Comparison of ENCODE assay signal across 8 cellular contexts in the genomic region with DNA sequence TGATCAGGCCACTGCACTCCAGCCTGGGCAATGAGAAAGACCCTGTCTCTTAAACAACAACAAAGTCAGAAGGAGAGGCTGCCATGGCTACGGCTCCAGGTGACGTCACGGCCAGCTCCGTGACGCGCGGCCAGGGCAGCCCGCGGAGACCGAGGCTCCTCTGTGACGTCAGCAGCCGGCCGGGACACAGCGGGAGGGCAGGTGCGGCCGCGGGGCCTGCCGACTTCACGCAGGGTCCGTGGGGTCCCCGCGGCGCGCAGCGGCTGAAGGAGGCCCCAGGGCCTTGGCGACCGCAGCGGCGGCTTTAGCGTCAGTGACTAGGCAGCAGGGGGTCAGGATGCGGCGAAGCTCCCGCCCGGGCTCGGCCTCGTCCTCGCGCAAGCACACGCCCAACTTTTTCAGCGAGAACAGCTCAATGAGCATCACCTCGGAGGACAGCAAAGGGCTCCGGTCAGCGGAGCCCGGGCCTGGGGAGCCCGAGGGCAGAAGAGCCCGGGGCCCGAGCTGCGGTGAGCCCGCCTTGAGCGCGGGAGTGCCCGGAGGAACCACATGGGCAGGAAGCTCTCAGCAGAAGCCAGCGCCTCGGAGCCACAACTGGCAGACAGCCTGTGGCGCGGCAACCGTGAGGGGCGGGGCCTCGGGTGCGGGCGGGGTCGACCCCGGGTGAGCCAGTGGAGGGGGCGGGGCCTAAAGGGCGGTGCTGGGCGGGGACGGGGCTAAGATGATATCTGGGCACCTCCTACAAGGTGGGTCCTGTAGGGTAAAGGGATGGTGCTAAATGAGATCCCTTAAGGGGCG. TPM values are rescaled to one million over a fixed set of nuclear protein-coding genes. Genes with fewer than 3 reads are reported as not detected.
DNase-seq lines count a peak whose midpoint lies in the region; ATAC-seq, FAIRE-seq and TF ChIP-seq lines count a peak whose summit lies in the region.

Gene SPAG4, plus strand, starts transcription at position 163 of the 798 bp plus-strand sequence. Its CDS starts 175 bp downstream, at position 338.

- peak; percentile 63 for ATAC-seq in GM21619 (IDR thresholded peaks at IDR 0.05; ENCODE audit: unreplicated experiment)
- peak; percentile 84 for ATAC-seq in activated T-helper 17 cell treated with anti-CD3 and anti-CD28 coated beads, Interleukin-2, amount 50 U/mL, for 72 hours (replicated peaks)

- H3K4me3 Mint-ChIP-seq in activated T-helper 17 cell treated with anti-CD3 and anti-CD28 coated beads, Interleukin-2, amount 50 U/mL, for 72 hours = peak within 1 kb of the TSS; percentile 90
- H3K4me3 Mint-ChIP-seq in nephron = peak within 1 kb of the TSS; percentile 85 to 87 (median 87)

- H3K9me3 Mint-ChIP-seq in activated T-helper 17 cell treated with anti-CD3 and anti-CD28 coated beads, Interleukin-2, amount 50 U/mL, for 72 hours = no peaks in the 10 kb centered on the region
- no peaks in the 10 kb centered on the region for H3K9me3 Mint-ChIP-seq in nephron

- H3K4me3 ChIP-seq in fibroblast of mammary gland (ENCODE audit: control insufficient read depth, low read depth, low read length) = peak within 1 kb of the TSS; percentile 59

- H3K27me3 Mint-ChIP-seq in activated T-helper 17 cell treated with anti-CD3 and anti-CD28 coated beads, Interleukin-2, amount 50 U/mL, for 72 hours = no peaks in the 10 kb centered on the region
- peaks cover 42% of the 10 kb centered on the region for H3K27me3 Mint-ChIP-seq in nephron (ENCODE audit: low read depth)

- peaks cover 18% of the 10 kb centered on the region for H3K4me1 Mint-ChIP-seq in activated T-helper 17 cell treated with anti-CD3 and anti-CD28 coated beads, Interleukin-2, amount 50 U/mL, for 72 hours
- peaks cover 18% of the 10 kb centered on the region for H3K4me1 Mint-ChIP-seq in nephron

- peak within 1 kb of the TSS; percentile 90 for H3K27ac Mint-ChIP-seq in activated T-helper 17 cell treated with anti-CD3 and anti-CD28 coated beads, Interleukin-2, amount 50 U/mL, for 72 hours
- peak within 1 kb of the TSS; percentile 28 to 89 (median 75) for H3K27ac Mint-ChIP-seq in nephron

- FAIRE-seq in RCC 7860 (lab: Jason Lieb, UNC) = no peak

- DNase-seq in DMS 273 treated with DMSO at 0.1 percent for 48 hours (lab: John Stamatoyannopoulos, UW) = peak; percentile 97
- DNase-seq in KG1 (lab: John Stamatoyannopoulos, UW) = peak; percentile 94
- DNase-seq in RCC 7860 (ENCODE audit: low spot score) = peak; percentile 100
- DNase-seq in fibroblast of mammary gland (ENCODE audit: low read depth) = peak; percentile 76
- DNase-seq in stimulated activated naive CD4-positive, alpha-beta T cell treated with Interleukin-2 at 50 U/mL for 16 hours (lab: John Stamatoyannopoulos, UW) = peak; percentile 100

- H3K36me3 Mint-ChIP-seq in activated T-helper 17 cell treated with anti-CD3 and anti-CD28 coated beads, Interleukin-2, amount 50 U/mL, for 72 hours (ENCODE audit: low read depth) = peaks cover 14% of the 10 kb centered on the region
- no peaks in the 10 kb centered on the region for H3K36me3 Mint-ChIP-seq in nephron (ENCODE audit: low read depth)

- TF ChIP-seq CTCF in fibroblast of mammary gland (conservative IDR thresholded peaks at IDR 0.05; ENCODE audit: control insufficient read depth, insufficient read depth, low read depth, low read length) (no peak), nephron (IDR thresholded peaks at IDR 0.05; ENCODE audit: unreplicated experiment in 3 of 3) (no peak)

RNA-seq across cellular contexts. Expression of gene SPAG4, which starts in this region (rescaled TPM):
- total RNA-seq in activated T-helper 17 cell treated with anti-CD3 and anti-CD28 coated beads, Interleukin-2, amount 50 U/mL, for 72 hours = 10 to 100 TPM in 1 of 2 donors, 1 to 10 TPM in 1; 7.2 to 52.4 TPM

Comparison
In these comparisons a context has a peak if more than half of its experiments do, and no peak if none do; other contexts are left out.
1. Peak in every context shown above with its lines: DNase-seq, ATAC-seq and H3K4me3 ChIP-seq.